In genomic region chrX:101051549-101052302, GRCh38 we compare ENCODE assay signal across 8 cellular contexts. TPM values are rescaled to one million over a fixed set of nuclear protein-coding genes. Genes with fewer than 3 reads are reported as not detected.
DNase-seq lines count a peak whose midpoint lies in the region; ATAC-seq and TF ChIP-seq lines count a peak whose summit lies in the region.

A gene with protein sequence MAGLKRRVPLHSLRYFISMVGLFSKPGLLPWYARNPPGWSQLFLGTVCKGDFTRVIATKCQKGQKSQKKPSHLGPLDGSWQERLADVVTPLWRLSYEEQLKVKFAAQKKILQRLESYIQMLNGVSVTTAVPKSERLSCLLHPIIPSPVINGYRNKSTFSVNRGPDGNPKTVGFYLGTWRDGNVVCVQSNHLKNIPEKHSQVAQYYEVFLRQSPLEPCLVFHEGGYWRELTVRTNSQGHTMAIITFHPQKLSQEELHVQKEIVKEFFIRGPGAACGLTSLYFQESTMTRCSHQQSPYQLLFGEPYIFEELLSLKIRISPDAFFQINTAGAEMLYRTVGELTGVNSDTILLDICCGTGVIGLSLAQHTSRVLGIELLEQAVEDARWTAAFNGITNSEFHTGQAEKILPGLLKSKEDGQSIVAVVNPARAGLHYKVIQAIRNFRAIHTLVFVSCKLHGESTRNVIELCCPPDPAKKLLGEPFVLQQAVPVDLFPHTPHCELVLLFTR (minus strand): TSS chrX:101052111. CDS start chrX:101042289, 9,822 bp downstream.

- TF ChIP-seq CTCF in DND-41 (IDR thresholded peaks at IDR 0.05; ENCODE audit: borderline replicate concordance, extremely low read depth, low read length, poor library complexity, severe bottlenecking) (no peak), fibroblast of mammary gland (conservative IDR thresholded peaks at IDR 0.05; ENCODE audit: control insufficient read depth, insufficient read depth, low read depth, low read length) (no peak)

- peaks cover 3% of the 10 kb centered on the region; the same call in 1 of the 2 replicates for H3K36me3 ChIP-seq in DND-41 (ENCODE audit: insufficient read depth, low read length)

- in situ Hi-C loops in KBM-7 (cut with MboI; ENCODE audit: low pct_unique_long_range_greater_than_20kb, low sequenced_read_pairs) = no loop called here

- H3K4me2 ChIP-seq in DND-41 (ENCODE audit: insufficient read depth, low read length) = peak within 1 kb of the TSS; percentile 96

- H3K4me3 ChIP-seq in DND-41 (ENCODE audit: low read depth in 1 of 2, low read length in 2 of 2) (peak within 1 kb of the TSS; percentile 73 to 99), fibroblast of mammary gland (ENCODE audit: control insufficient read depth, low read depth, low read length) (peak within 1 kb of the TSS; percentile 57)

- H3K4me1 Mint-ChIP-seq in activated T-helper 1 cell treated with anti-CD3 and anti-CD28 coated beads, Interleukin-12 subunit alpha, Interleukin-12 subunit beta, Interleukin-2, Interleukin-4 antibody, amounts not matched to agents 30 ng/mL and 10 ng/mL and 1 ng/mL, durations not matched to agents 14 hours and 24 hours and 36 hours (ENCODE audit: low read depth) = peaks cover 17% of the 10 kb centered on the region
- peaks cover 12 to 19% of the 10 kb centered on the region in 2 donors for H3K4me1 Mint-ChIP-seq in natural killer cell treated with Interleukin-12 subunit alpha and Interleukin-12 subunit beta and Interleukin-15 and Interleukin-18, amount 100 ng/mL, for 72 hours (ENCODE audit: low read depth in 2 of 2)

- H2AFZ ChIP-seq in DND-41 (ENCODE audit: low read depth, low read length) = peak within 1 kb of the TSS; percentile 92

- peaks cover 9% of the 10 kb centered on the region for H3K36me3 Mint-ChIP-seq in activated T-helper 1 cell treated with anti-CD3 and anti-CD28 coated beads, Interleukin-12 subunit alpha, Interleukin-12 subunit beta, Interleukin-2, Interleukin-4 antibody, amounts not matched to agents 30 ng/mL and 10 ng/mL and 1 ng/mL, durations not matched to agents 14 hours and 24 hours and 36 hours (ENCODE audit: low read depth)
- H3K36me3 Mint-ChIP-seq in natural killer cell treated with Interleukin-12 subunit alpha and Interleukin-12 subunit beta and Interleukin-15 and Interleukin-18, amount 100 ng/mL, for 72 hours = peaks cover 1% of the 10 kb centered on the region

- peaks cover 24% of the 10 kb centered on the region for H3K79me2 ChIP-seq in DND-41 (ENCODE audit: insufficient read depth, low read length)

- peak; percentile 88 for ATAC-seq in DND-41 (ENCODE audit: insufficient read depth, low read depth)
- ATAC-seq in GM21723 (IDR thresholded peaks at IDR 0.05; ENCODE audit: unreplicated experiment) = peak; percentile 94
- peak; percentile 94 for ATAC-seq in natural killer cell treated with Interleukin-12 subunit alpha and Interleukin-12 subunit beta and Interleukin-15 and Interleukin-18, amount 100 ng/mL, for 72 hours

- DNase-seq in DND-41 (peak; percentile 86), KBM-7 (peak; percentile 93), RPMI7951 (ENCODE audit: low read depth) (peak; percentile 67), fibroblast of mammary gland (ENCODE audit: low read depth) (peak; percentile 72)
- peak; percentile 72 for DNase-seq in activated T-helper 1 cell treated with anti-CD3 and anti-CD28 coated beads, Interleukin-12 subunit alpha, Interleukin-12 subunit beta, Interleukin-2, Interleukin-4 antibody, amounts not matched to agents 30 ng/mL and 10 ng/mL and 1 ng/mL, durations not matched to agents 14 hours and 24 hours and 36 hours (ENCODE audit: low spot score)
- peak; percentile 77 for DNase-seq in natural killer cell treated with Interleukin-12 subunit alpha and Interleukin-12 subunit beta and Interleukin-15 and Interleukin-18, amount 100 ng/mL, for 72 hours (ENCODE audit: low spot score)
- peak; percentile 73 for DNase-seq in stimulated activated naive CD4-positive, alpha-beta T cell treated with Interleukin-2 at 50 U/mL for 16 hours (lab: John Stamatoyannopoulos, UW)

- H3K9ac ChIP-seq in DND-41 (ENCODE audit: low read depth, low read length) = peak within 1 kb of the TSS; percentile 93

- H3K27me3 Mint-ChIP-seq in activated T-helper 1 cell treated with anti-CD3 and anti-CD28 coated beads, Interleukin-12 subunit alpha, Interleukin-12 subunit beta, Interleukin-2, Interleukin-4 antibody, amounts not matched to agents 30 ng/mL and 10 ng/mL and 1 ng/mL, durations not matched to agents 14 hours and 24 hours and 36 hours (ENCODE audit: insufficient read depth) = no peaks in the 10 kb centered on the region
- H3K27me3 Mint-ChIP-seq in natural killer cell treated with Interleukin-12 subunit alpha and Interleukin-12 subunit beta and Interleukin-15 and Interleukin-18, amount 100 ng/mL, for 72 hours = peaks cover 0 to 1% of the 10 kb centered on the region in 2 donors

- H3K4me3 Mint-ChIP-seq in activated T-helper 1 cell treated with anti-CD3 and anti-CD28 coated beads, Interleukin-12 subunit alpha, Interleukin-12 subunit beta, Interleukin-2, Interleukin-4 antibody, amounts not matched to agents 30 ng/mL and 10 ng/mL and 1 ng/mL, durations not matched to agents 14 hours and 24 hours and 36 hours = peak within 1 kb of the TSS; percentile 88
- peak within 1 kb of the TSS; percentile 89 for H3K4me3 Mint-ChIP-seq in natural killer cell treated with Interleukin-12 subunit alpha and Interleukin-12 subunit beta and Interleukin-15 and Interleukin-18, amount 100 ng/mL, for 72 hours

- peaks cover 26% of the 10 kb centered on the region for H3K4me1 ChIP-seq in DND-41 (ENCODE audit: insufficient read depth, low read length)

- H3K9me3 Mint-ChIP-seq in activated T-helper 1 cell treated with anti-CD3 and anti-CD28 coated beads, Interleukin-12 subunit alpha, Interleukin-12 subunit beta, Interleukin-2, Interleukin-4 antibody, amounts not matched to agents 30 ng/mL and 10 ng/mL and 1 ng/mL, durations not matched to agents 14 hours and 24 hours and 36 hours = no peaks in the 10 kb centered on the region
- no peaks in the 10 kb centered on the region for H3K9me3 Mint-ChIP-seq in natural killer cell treated with Interleukin-12 subunit alpha and Interleukin-12 subunit beta and Interleukin-15 and Interleukin-18, amount 100 ng/mL, for 72 hours

- peak within 1 kb of the TSS; percentile 97 for H3K27ac ChIP-seq in DND-41 (ENCODE audit: low read length)

- no peaks in the 10 kb centered on the region for H3K27me3 ChIP-seq in DND-41 (ENCODE audit: insufficient read depth, low read length, poor library complexity)

- peak within 1 kb of the TSS; percentile 93 for H3K27ac Mint-ChIP-seq in activated T-helper 1 cell treated with anti-CD3 and anti-CD28 coated beads, Interleukin-12 subunit alpha, Interleukin-12 subunit beta, Interleukin-2, Interleukin-4 antibody, amounts not matched to agents 30 ng/mL and 10 ng/mL and 1 ng/mL, durations not matched to agents 14 hours and 24 hours and 36 hours
- H3K27ac Mint-ChIP-seq in natural killer cell treated with Interleukin-12 subunit alpha and Interleukin-12 subunit beta and Interleukin-15 and Interleukin-18, amount 100 ng/mL, for 72 hours = peak within 1 kb of the TSS; percentile 91 to 96

- intact Hi-C loops in activated T-helper 1 cell treated with anti-CD3 and anti-CD28 coated beads, Interleukin-12 subunit alpha, Interleukin-12 subunit beta, Interleukin-2, Interleukin-4 antibody, amounts not matched to agents 30 ng/mL and 10 ng/mL and 1 ng/mL, durations not matched to agents 14 hours and 24 hours and 36 hours (cut with micrococcal nuclease) = loop anchor here (1.0 to 5.0 kb wide), 7 partner anchors 46 to 356 kb away; partner anchors contain the start of genes CSTF2, GLA, HNRNPH2 and RPL36A

- H3K9me3 ChIP-seq in DND-41 (ENCODE audit: insufficient read depth, low read length, severe bottlenecking) = no peaks in the 10 kb centered on the region

- no peaks in the 10 kb centered on the region for H4K20me1 ChIP-seq in DND-41 (ENCODE audit: insufficient read depth, low read length)

RNA-seq across cellular contexts. Expression of the gene that starts here (rescaled TPM):
- total RNA-seq in RPMI7951 (2014; rRNA removed; shearing (Covaris generic)) = 9.5 and 12.7 TPM in 2 replicates
- total RNA-seq in activated T-helper 1 cell treated with anti-CD3 and anti-CD28 coated beads, Interleukin-12 subunit alpha, Interleukin-12 subunit beta, Interleukin-2, Interleukin-4 antibody, amounts not matched to agents 30 ng/mL and 10 ng/mL and 1 ng/mL, durations not matched to agents 14 hours and 24 hours and 36 hours = 17.2 and 19.3 TPM in 2 replicates
- 10 to 100 TPM; 19.8 to 34.3 TPM for total RNA-seq in natural killer cell treated with Interleukin-12 subunit alpha and Interleukin-12 subunit beta and Interleukin-15 and Interleukin-18, amount 100 ng/mL, for 72 hours

Comparison
In these comparisons a context has a peak if more than half of its experiments do, and no peak if none do; other contexts are left out.
1. Peak in every context shown above with its lines: DNase-seq, ATAC-seq, H3K4me3 ChIP-seq and H3K27ac ChIP-seq.